8 cellular contexts compared by ENCODE assay signal in genomic region chr7:100049441-100050291, GRCh38. TPM values are rescaled to one million over a fixed set of nuclear protein-coding genes. Genes with fewer than 3 reads are reported as not detected.
DNase-seq lines count a peak whose midpoint lies in the region; ATAC-seq and TF ChIP-seq lines count a peak whose summit lies in the region.

ZSCAN21 (plus strand) TSS chr7:100049774; CDS start chr7:100057007, 7,233 bp downstream.

- H3K36me3 ChIP-seq in breast epithelium (no peaks in the 10 kb centered on the region), iPS-20b (ENCODE audit: insufficient read depth, low read depth, low read length) (peaks cover 12% of the 10 kb centered on the region; the same call in 1 of the 2 replicates)

- peak; percentile 48 for DNase-seq in SIG-M5 treated with dmso at 0.1 percent for 504 hours (lab: John Stamatoyannopoulos, UW; ENCODE audit: unreplicated experiment)
- DNase-seq in SIG-M5 (lab: John Stamatoyannopoulos, UW): no peak
- DNase-seq in NCI-H2107 treated with DMSO at 0.1 percent for 48 hours (lab: John Stamatoyannopoulos, UW; ENCODE audit: unreplicated experiment): peak; percentile 44
- peak; percentile 76 to 78 for DNase-seq in breast epithelium (ENCODE audit: low spot score in 2 of 2)

- peak within 1 kb of the TSS; percentile 87 for H3K27ac ChIP-seq in VCaP
- H3K27ac ChIP-seq in breast epithelium: peak within 1 kb of the TSS; percentile 98 to 99
- peak within 1 kb of the TSS; percentile 90 for H3K27ac ChIP-seq in iPS-20b (ENCODE audit: low read length)
- peak within 1 kb of the TSS; percentile 76 to 98 (median 91) for H3K27ac ChIP-seq in skin epidermis

- H3K27me3 ChIP-seq in breast epithelium (no peaks in the 10 kb centered on the region), iPS-20b (ENCODE audit: insufficient read depth, low read length) (no peaks in the 10 kb centered on the region)

- peak within 1 kb of the TSS; percentile 94 for H3K9ac ChIP-seq in iPS-20b (ENCODE audit: low read depth, low read length)

- ATAC-seq in HG03025 (IDR thresholded peaks at IDR 0.05; ENCODE audit: low FRiP score, unreplicated experiment): peak; percentile 71

- H3K4me3 ChIP-seq in breast epithelium (peak within 1 kb of the TSS; percentile 83 to 93 (median 84)), iPS-20b (ENCODE audit: low read length) (peak within 1 kb of the TSS; percentile 98), skin epidermis (peak within 1 kb of the TSS; percentile 61 to 90 (median 76))

- intact Hi-C loops in breast epithelium (cut with DNase I; ENCODE audit: low total_unique reads): no loop called here

- H3K4me1 ChIP-seq in breast epithelium (peaks cover 0 to 6% of the 10 kb centered on the region in 2 donors), iPS-20b (ENCODE audit: insufficient read depth, low read length) (peaks cover 6% of the 10 kb centered on the region; the same call in 1 of the 2 replicates)

- peak; percentile 85 for TF ChIP-seq POLR2A in breast epithelium (IDR thresholded peaks at IDR 0.05)

- TF ChIP-seq CTCF in VCaP (conservative IDR thresholded peaks at IDR 0.05): peak; percentile 25; the same call in 1 of the 2 replicates
- TF ChIP-seq CTCF in breast epithelium (IDR thresholded peaks at IDR 0.05): peak in 2 of 3 donors; percentile 12 to 18

- H3K9me3 ChIP-seq in breast epithelium (no peaks in the 10 kb centered on the region), iPS-20b (ENCODE audit: insufficient read depth, low read depth, low read length) (no peaks in the 10 kb centered on the region)

RNA-seq across cellular contexts. Expression of gene ZSCAN21, which starts in this region (rescaled TPM):
- total RNA-seq in breast epithelium: 10 to 100 TPM; 12.8 to 21.8 (median 13.0) TPM
